In genomic region chr10:117496616-117497028, GRCh38 we compare ENCODE assay signal across 1 cellular context.
TF ChIP-seq lines count a peak whose summit lies in the region.

No MANE protein-coding gene starts in this region.

TF ChIP-seq in HepG2, 621 proteins besides CTCF, POLR2A, EP300 and RAD21 (continued from another document and continues in another):
- TF ChIP-seq DZIP1 (CRISPR knock-in tag; IDR thresholded peaks at IDR 0.05) (no peak), HOXA3 (CRISPR knock-in tag; IDR thresholded peaks at IDR 0.05) (peak; percentile 24; the same call in 1 of the 2 replicates), GATAD2A (CRISPR knock-in tag; IDR thresholded peaks at IDR 0.05) (peak; percentile 22; the same call in 1 of the 2 replicates), MIER2 (CRISPR knock-in tag; IDR thresholded peaks at IDR 0.05) (peak; percentile 34; the same call in 1 of the 2 replicates), ZNF264 (CRISPR knock-in tag; IDR thresholded peaks at IDR 0.05) (0 out of 2 replicates have a peak, but pooled peaks have one; percentile 33), FOXA3 (CRISPR knock-in tag; IDR thresholded peaks at IDR 0.05) (peak; percentile 71), KDM3A (CRISPR knock-in tag; IDR thresholded peaks at IDR 0.05; ENCODE audit: low read depth) (no peak), SALL2 (CRISPR knock-in tag; IDR thresholded peaks at IDR 0.05) (no peak), TEAD3 (CRISPR knock-in tag; optimal IDR thresholded peaks at IDR 0.05; ENCODE audit: borderline replicate concordance) (peak; percentile 53), KDM2A (CRISPR knock-in tag; IDR thresholded peaks at IDR 0.05; ENCODE audit: borderline replicate concordance, low read depth) (peak; percentile 62; the same call in 1 of the 2 replicates), FOXM1 (CRISPR knock-in tag; IDR thresholded peaks at IDR 0.05) (no peak), YY1 (IDR thresholded peaks at IDR 0.05; ENCODE audit: insufficient read depth, insufficient replicate concordance, low read depth, low read length) (no peak), TOPORS (CRISPR knock-in tag; IDR thresholded peaks at IDR 0.05) (no peak), ZNF263 (CRISPR knock-in tag; IDR thresholded peaks at IDR 0.05) (peak; percentile 51), GATAD1 (CRISPR knock-in tag; IDR thresholded peaks at IDR 0.05) (no peak), TSC22D2 (CRISPR knock-in tag; IDR thresholded peaks at IDR 0.05; ENCODE audit: borderline replicate concordance) (0 out of 2 replicates have a peak, but pooled peaks have one; percentile 18), KLF12 (CRISPR knock-in tag; IDR thresholded peaks at IDR 0.05; ENCODE audit: borderline replicate concordance) (no peak), ISL2 (CRISPR knock-in tag; IDR thresholded peaks at IDR 0.05) (peak; percentile 35; the same call in 1 of the 2 replicates), SMAD3 (CRISPR knock-in tag; IDR thresholded peaks at IDR 0.05) (0 out of 2 replicates have a peak, but pooled peaks have one; percentile 16), DPF2 (CRISPR knock-in tag; IDR thresholded peaks at IDR 0.05; ENCODE audit: borderline replicate concordance, low read depth) (peak; percentile 63; the same call in 1 of the 2 replicates), CBX1 (IDR thresholded peaks at IDR 0.05; ENCODE audit: low read depth) (peak; percentile 48), ZNF143 (CRISPR knock-in tag; IDR thresholded peaks at IDR 0.05) (0 out of 2 replicates have a peak, but pooled peaks have one; percentile 49), SOX6 (IDR thresholded peaks at IDR 0.05) (no peak), SOX6 (CRISPR knock-in tag; IDR thresholded peaks at IDR 0.05) (peak; percentile 28; the same call in 1 of the 2 replicates), SALL1 (CRISPR knock-in tag; IDR thresholded peaks at IDR 0.05) (peak; percentile 51), ZSCAN31 (CRISPR knock-in tag; IDR thresholded peaks at IDR 0.05; ENCODE audit: low read depth) (0 out of 2 replicates have a peak, but pooled peaks have one; percentile 35), MTA1 (CRISPR knock-in tag; IDR thresholded peaks at IDR 0.05; ENCODE audit: borderline replicate concordance) (0 out of 2 replicates have a peak, but pooled peaks have one; percentile 26), ASH2L (IDR thresholded peaks at IDR 0.05; ENCODE audit: insufficient read length, low read depth, low read length) (peak; percentile 19), ZNF546 (CRISPR knock-in tag; conservative IDR thresholded peaks at IDR 0.05) (no peak), PATZ1 (CRISPR knock-in tag; IDR thresholded peaks at IDR 0.05) (no peak), HNF4A (CRISPR knock-in tag; IDR thresholded peaks at IDR 0.05) (peak; percentile 82), SKI (IDR thresholded peaks at IDR 0.05; ENCODE audit: partially characterized antibody) (peak; percentile 33), XRCC5 (optimal IDR thresholded peaks at IDR 0.05; ENCODE audit: low read length) (peak; percentile 67), MIER3 (CRISPR knock-in tag; IDR thresholded peaks at IDR 0.05; ENCODE audit: borderline replicate concordance) (0 out of 2 replicates have a peak, but pooled peaks have one; percentile 46), FOXO1 (CRISPR knock-in tag; IDR thresholded peaks at IDR 0.05) (0 out of 2 replicates have a peak, but pooled peaks have one; percentile 11), ZNF432 (CRISPR knock-in tag; IDR thresholded peaks at IDR 0.05; ENCODE audit: borderline replicate concordance) (no peak), BCLAF1 (IDR thresholded peaks at IDR 0.05) (no peak), NCOA2 (CRISPR knock-in tag; IDR thresholded peaks at IDR 0.05) (0 out of 2 replicates have a peak, but pooled peaks have one; percentile 11), ZNF605 (CRISPR knock-in tag; IDR thresholded peaks at IDR 0.05) (0 out of 2 replicates have a peak, but pooled peaks have one; percentile 36), ZBTB40 (IDR thresholded peaks at IDR 0.05) (no peak), ZBTB40 (CRISPR knock-in tag; IDR thresholded peaks at IDR 0.05) (no peak)
- TF ChIP-seq, protein P1, sequence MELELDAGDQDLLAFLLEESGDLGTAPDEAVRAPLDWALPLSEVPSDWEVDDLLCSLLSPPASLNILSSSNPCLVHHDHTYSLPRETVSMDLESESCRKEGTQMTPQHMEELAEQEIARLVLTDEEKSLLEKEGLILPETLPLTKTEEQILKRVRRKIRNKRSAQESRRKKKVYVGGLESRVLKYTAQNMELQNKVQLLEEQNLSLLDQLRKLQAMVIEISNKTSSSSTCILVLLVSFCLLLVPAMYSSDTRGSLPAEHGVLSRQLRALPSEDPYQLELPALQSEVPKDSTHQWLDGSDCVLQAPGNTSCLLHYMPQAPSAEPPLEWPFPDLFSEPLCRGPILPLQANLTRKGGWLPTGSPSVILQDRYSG (CRISPR knock-in tag; IDR thresholded peaks at IDR 0.05) = no peak
- TF ChIP-seq, protein P2, sequence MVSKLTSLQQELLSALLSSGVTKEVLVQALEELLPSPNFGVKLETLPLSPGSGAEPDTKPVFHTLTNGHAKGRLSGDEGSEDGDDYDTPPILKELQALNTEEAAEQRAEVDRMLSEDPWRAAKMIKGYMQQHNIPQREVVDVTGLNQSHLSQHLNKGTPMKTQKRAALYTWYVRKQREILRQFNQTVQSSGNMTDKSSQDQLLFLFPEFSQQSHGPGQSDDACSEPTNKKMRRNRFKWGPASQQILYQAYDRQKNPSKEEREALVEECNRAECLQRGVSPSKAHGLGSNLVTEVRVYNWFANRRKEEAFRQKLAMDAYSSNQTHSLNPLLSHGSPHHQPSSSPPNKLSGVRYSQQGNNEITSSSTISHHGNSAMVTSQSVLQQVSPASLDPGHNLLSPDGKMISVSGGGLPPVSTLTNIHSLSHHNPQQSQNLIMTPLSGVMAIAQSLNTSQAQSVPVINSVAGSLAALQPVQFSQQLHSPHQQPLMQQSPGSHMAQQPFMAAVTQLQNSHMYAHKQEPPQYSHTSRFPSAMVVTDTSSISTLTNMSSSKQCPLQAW (CRISPR knock-in tag; IDR thresholded peaks at IDR 0.05) = no peak
